Comparison of ENCODE assay signal across 13 cellular contexts in genomic region chr13:110338441-110339101, GRCh38. TPM values are rescaled to one million over a fixed set of nuclear protein-coding genes. Genes with fewer than 3 reads are reported as not detected.
DNase-seq lines count a peak whose midpoint lies in the region; ATAC-seq and TF ChIP-seq lines count a peak whose summit lies in the region.
"Had no signal": no experiment of that assay in that cellular context is flagged by ENCODE, and none has a peak within 500 bp of the region (broad histone marks: within the 10 kb centered on the region; RNA-seq: fewer than 3 reads in every experiment).

No MANE protein-coding gene starts in this region.

- TF ChIP-seq CTCF in liver (IDR thresholded peaks at IDR 0.05; ENCODE audit: low read depth, low read length, missing input control) (no peak), right lobe of liver (IDR thresholded peaks at IDR 0.05) (no peak), cardiac muscle cell (IDR thresholded peaks at IDR 0.05; ENCODE audit: low read depth, low read length) (no peak), parathyroid adenoma (IDR thresholded peaks at IDR 0.05) (no peak)

- TF ChIP-seq POLR2A in right lobe of liver (IDR thresholded peaks at IDR 0.05), result no peak

- ATAC-seq in right lobe of liver (no peak), GM18873 (IDR thresholded peaks at IDR 0.05; ENCODE audit: low FRiP score, unreplicated experiment) (no peak)
- ATAC-seq: A549, GM12878 had no signal

- H3K36me3 ChIP-seq in liver (ENCODE audit: control insufficient read depth in 4 of 4, insufficient read depth in 3 of 4, low read depth in 1 of 4, low read length in 3 of 4) (peaks cover 0 to 2% (median 0%) of the 10 kb centered on the region in 4 donors), right lobe of liver (no peaks in the 10 kb centered on the region), cardiac muscle cell (no peaks in the 10 kb centered on the region), parathyroid adenoma (ENCODE audit: control insufficient read depth, insufficient read depth, low read length) (no peaks in the 10 kb centered on the region)

- intact Hi-C loops in right lobe of liver (cut with DNase I), result no loop called here

- DNase-seq in right lobe of liver (no peak), cardiac muscle cell (ENCODE audit: low read depth in 1 of 2, low spot score in 1 of 2) (peak; percentile 15 to 91), NCI-H146 treated with DMSO at 0.1 percent for 48 hours (lab: John Stamatoyannopoulos, UW; ENCODE audit: unreplicated experiment) (no peak), NCI-H2029 treated with DMSO at 0.1 percent for 48 hours (lab: John Stamatoyannopoulos, UW) (no peak)
- DNase-seq in activated CD8-positive, alpha-beta memory T cell treated with anti-CD3 and anti-CD28 coated beads, Interleukin-2, amount 50 U/mL, for 4 hours, result no peak
- DNase-seq: activated CD8-positive, alpha-beta memory T cell treated with anti-CD3 and anti-CD28 coated beads, Interleukin-2, amount 50 U/mL, for 48 hours; SK-N-SH had no signal

- H3K9ac ChIP-seq in liver (ENCODE audit: low read depth in 1 of 2, low read length in 2 of 2), result no peak overlapping the region
- H3K9ac ChIP-seq in parathyroid adenoma, result no peak overlapping the region
- H3K9ac ChIP-seq: SK-N-SH had no signal

- peak overlapping the region; percentile 13 to 30 for H3K27ac ChIP-seq in liver (ENCODE audit: low read depth in 1 of 2, low read length in 2 of 2)
- H3K27ac ChIP-seq in right lobe of liver, result no peak overlapping the region
- H3K27ac ChIP-seq in cardiac muscle cell, result peak overlapping the region; percentile 82
- H3K27ac ChIP-seq in parathyroid adenoma, result peak overlapping the region; percentile 4
- H3K27ac ChIP-seq: HL-60 had no signal

- H3K9me3 ChIP-seq in liver (ENCODE audit: control insufficient read depth in 4 of 4, low read length in 3 of 4) (no peaks in the 10 kb centered on the region), right lobe of liver (no peaks in the 10 kb centered on the region), cardiac muscle cell (ENCODE audit: low read depth) (no peaks in the 10 kb centered on the region), parathyroid adenoma (ENCODE audit: control insufficient read depth, low read length) (no peaks in the 10 kb centered on the region)
- H3K9me3 ChIP-seq: A549, SK-N-SH had no signal

- H3K4me1 ChIP-seq in liver (ENCODE audit: control insufficient read depth in 4 of 4, insufficient read depth in 4 of 4, low read length in 3 of 4) (peaks cover 0 to 3% (median 0%) of the 10 kb centered on the region in 4 donors), right lobe of liver (no peaks in the 10 kb centered on the region), cardiac muscle cell (ENCODE audit: low read depth) (peaks cover 34% of the 10 kb centered on the region), parathyroid adenoma (no peaks in the 10 kb centered on the region)

- no peak overlapping the region for H2AFZ ChIP-seq in parathyroid adenoma

- H3K4me2 ChIP-seq in parathyroid adenoma (ENCODE audit: low read length), result no peak overlapping the region
- H3K4me2 ChIP-seq: A549, SK-N-SH had no signal

- no peak for TF ChIP-seq RAD21 in liver (IDR thresholded peaks at IDR 0.05)

- no peaks in the 10 kb centered on the region for H3K79me2 ChIP-seq in parathyroid adenoma

- H3K27me3 ChIP-seq in liver (ENCODE audit: control insufficient read depth in 4 of 4, insufficient read depth in 4 of 4, low read length in 3 of 4), result no peaks in the 10 kb centered on the region
- H3K27me3 ChIP-seq in right lobe of liver, result no peaks in the 10 kb centered on the region
- no peaks in the 10 kb centered on the region for H3K27me3 ChIP-seq in cardiac muscle cell
- peaks cover 3% of the 10 kb centered on the region for H3K27me3 ChIP-seq in parathyroid adenoma (ENCODE audit: control insufficient read depth, insufficient read depth, low read length)

- WGBS in liver, result 49% methylated on average over 13 of the region's 13 CpGs
- 49% methylated on average over 10 of the region's 13 CpGs for WGBS in right lobe of liver (ENCODE audit: insufficient coverage, low coverage, low lambda C conversion rate, missing lambda C conversion rate)

- H3K4me3 ChIP-seq in liver (ENCODE audit: low read depth in 1 of 3, low read length in 3 of 3) (no peak overlapping the region), right lobe of liver (no peak overlapping the region), cardiac muscle cell (no peak overlapping the region), parathyroid adenoma (ENCODE audit: low read depth, low read length) (no peak overlapping the region)
- H3K4me3 ChIP-seq: A549, GM12878 had no signal

TF ChIP-seq in liver, 16 proteins besides CTCF, POLR2A, EP300 and RAD21:
- TF ChIP-seq RXRA (IDR thresholded peaks at IDR 0.05) (peak in 1 of 2 donors; percentile 5), NR2F2 (IDR thresholded peaks at IDR 0.05) (peak; percentile 31), ATF3 (IDR thresholded peaks at IDR 0.05) (no peak), REST (IDR thresholded peaks at IDR 0.05) (no peak), YY1 (IDR thresholded peaks at IDR 0.05) (no peak), HNF4A (conservative IDR thresholded peaks at IDR 0.05) (no peak), FOXA2 (IDR thresholded peaks at IDR 0.05) (no peak), SP1 (IDR thresholded peaks at IDR 0.05) (no peak), FOXA1 (IDR thresholded peaks at IDR 0.05) (no peak), HNF4G (IDR thresholded peaks at IDR 0.05) (no peak), JUND (IDR thresholded peaks at IDR 0.05) (no peak), EGR1 (IDR thresholded peaks at IDR 0.05; ENCODE audit: low read depth in 2 of 2) (no peak), TAF1 (conservative IDR thresholded peaks at IDR 0.05) (no peak), GABPA (IDR thresholded peaks at IDR 0.05 in 1 of 2, conservative IDR thresholded peaks at IDR 0.05 in 1 of 2) (no peak)
- TF ChIP-seq, protein P1, sequence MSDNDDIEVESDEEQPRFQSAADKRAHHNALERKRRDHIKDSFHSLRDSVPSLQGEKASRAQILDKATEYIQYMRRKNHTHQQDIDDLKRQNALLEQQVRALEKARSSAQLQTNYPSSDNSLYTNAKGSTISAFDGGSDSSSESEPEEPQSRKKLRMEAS (IDR thresholded peaks at IDR 0.05), result no peak
- TF ChIP-seq, protein P2, sequence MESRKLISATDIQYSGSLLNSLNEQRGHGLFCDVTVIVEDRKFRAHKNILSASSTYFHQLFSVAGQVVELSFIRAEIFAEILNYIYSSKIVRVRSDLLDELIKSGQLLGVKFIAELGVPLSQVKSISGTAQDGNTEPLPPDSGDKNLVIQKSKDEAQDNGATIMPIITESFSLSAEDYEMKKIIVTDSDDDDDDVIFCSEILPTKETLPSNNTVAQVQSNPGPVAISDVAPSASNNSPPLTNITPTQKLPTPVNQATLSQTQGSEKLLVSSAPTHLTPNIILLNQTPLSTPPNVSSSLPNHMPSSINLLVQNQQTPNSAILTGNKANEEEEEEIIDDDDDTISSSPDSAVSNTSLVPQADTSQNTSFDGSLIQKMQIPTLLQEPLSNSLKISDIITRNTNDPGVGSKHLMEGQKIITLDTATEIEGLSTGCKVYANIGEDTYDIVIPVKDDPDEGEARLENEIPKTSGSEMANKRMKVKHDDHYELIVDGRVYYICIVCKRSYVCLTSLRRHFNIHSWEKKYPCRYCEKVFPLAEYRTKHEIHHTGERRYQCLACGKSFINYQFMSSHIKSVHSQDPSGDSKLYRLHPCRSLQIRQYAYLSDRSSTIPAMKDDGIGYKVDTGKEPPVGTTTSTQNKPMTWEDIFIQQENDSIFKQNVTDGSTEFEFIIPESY (IDR thresholded peaks at IDR 0.05), result no peak

RNA-seq across cellular contexts. Expression of gene COL4A2, which starts 31.5 kb away (rescaled TPM):
- 10 to 100 TPM; 40.0 to 45.2 TPM for total RNA-seq in liver
- 10 to 100 TPM in 1 of 2 donors, 1 to 10 TPM in 1; 8.0 to 40.7 TPM for polyA plus RNA-seq in liver
- 10 to 100 TPM in 5 of 6 experiments, 1 to 10 TPM in 1; 8.4 to 65.8 (median 42.5) TPM for total RNA-seq in right lobe of liver
- 285 and 516 TPM in 2 replicates for total RNA-seq in cardiac muscle cell
- 184 and 277 TPM in 2 replicates for polyA plus RNA-seq in cardiac muscle cell

RNA-seq across cellular contexts. Expression of gene COL4A1, which starts 31.6 kb away (rescaled TPM):
- total RNA-seq in liver (10 to 100 TPM; 41.0 to 68.5 TPM), right lobe of liver (10 to 100 TPM in 5 of 6 experiments, 1 to 10 TPM in 1; 8.0 to 89.8 (median 41.1) TPM), cardiac muscle cell (107 and 171 TPM in 2 replicates)
- polyA plus RNA-seq in liver (10 to 100 TPM in 1 of 2 donors, 1 to 10 TPM in 1; 5.0 to 34.7 TPM), cardiac muscle cell (73.9 and 95.2 TPM in 2 replicates)

Comparison
In these comparisons a context has a peak if more than half of its experiments do, and no peak if none do; other contexts are left out.
1. H3K27ac ChIP-seq: peak in liver (2 of 2), cardiac muscle cell (single experiment) and parathyroid adenoma (single experiment); none in right lobe of liver (0 of 3).
2. DNase-seq: peak in cardiac muscle cell (2 of 2); none in right lobe of liver (0 of 3), activated CD8-positive, alpha-beta memory T cell treated with anti-CD3 and anti-CD28 coated beads, Interleukin-2, amount 50 U/mL, for 4 hours (single experiment), NCI-H146 treated with DMSO at 0.1 percent for 48 hours (single experiment) and NCI-H2029 treated with DMSO at 0.1 percent for 48 hours (single experiment).